In genomic region chr11:18691467-18692129, GRCh38 we compare ENCODE assay signal across 4 cellular contexts. TPM values are rescaled to one million over a fixed set of nuclear protein-coding genes. Genes with fewer than 3 reads are reported as not detected.
"Had no signal": no experiment of that assay in that cellular context is flagged by ENCODE, and none has a peak within 500 bp of the region (broad histone marks: within the 10 kb centered on the region; RNA-seq: fewer than 3 reads in every experiment).

No MANE protein-coding gene starts in this region.

RNA-seq across cellular contexts. Expression of gene TMEM86A, which starts 7.0 kb away (rescaled TPM):
- total RNA-seq: NCI-H460 had no signal

RNA-seq across cellular contexts. Expression of gene IGSF22, which starts 34.4 kb away (rescaled TPM):
- total RNA-seq: LHCN-M2, MCF 10A, NCI-H460, PC-3 had no signal
